In the genomic region with DNA sequence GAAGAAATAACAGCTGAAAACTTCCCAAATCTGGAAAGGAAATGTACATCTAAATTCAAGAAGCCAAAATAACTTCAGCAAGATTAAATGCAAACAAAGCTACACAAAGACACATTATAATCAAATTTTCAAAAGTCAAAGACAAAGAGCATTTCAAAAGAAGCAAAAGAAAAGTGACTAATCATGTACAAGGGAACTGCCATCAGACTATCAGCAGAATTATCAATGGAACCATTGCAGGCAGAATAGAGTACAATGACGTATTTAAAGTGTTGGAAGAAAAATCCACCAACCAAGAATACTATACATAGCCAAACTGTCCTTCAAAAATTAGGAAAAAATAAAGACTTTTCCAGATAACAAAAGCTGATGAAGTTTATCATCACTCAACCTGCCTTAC, we compare ENCODE assay signal across 9 cellular contexts.
"Had no signal": no experiment of that assay in that cellular context is flagged by ENCODE, and none has a peak within 500 bp of the region (broad histone marks: within the 10 kb centered on the region; RNA-seq: fewer than 3 reads in every experiment).

No MANE protein-coding gene starts in this region.

- DNase-seq: GM23248, GOT3, H7, HFFc6, KBM-7 had no signal

- H3K36me3 Mint-ChIP-seq: IgD-negative memory B cell had no signal

- H3K27ac ChIP-seq: GM23248, HL-60 had no signal

- H3K27ac Mint-ChIP-seq: HFFc6, IgD-negative memory B cell had no signal

- H3K36me3 ChIP-seq: HAP-1 had no signal

- H3K27me3 Mint-ChIP-seq: IgD-negative memory B cell had no signal

- H3K9me3 ChIP-seq: HAP-1 had no signal

- ATAC-seq: HepG2 had no signal

- H3K4me3 ChIP-seq: GM23248, HAP-1 had no signal

- H3K4me3 Mint-ChIP-seq: HFFc6 had no signal
